In the genomic region with DNA sequence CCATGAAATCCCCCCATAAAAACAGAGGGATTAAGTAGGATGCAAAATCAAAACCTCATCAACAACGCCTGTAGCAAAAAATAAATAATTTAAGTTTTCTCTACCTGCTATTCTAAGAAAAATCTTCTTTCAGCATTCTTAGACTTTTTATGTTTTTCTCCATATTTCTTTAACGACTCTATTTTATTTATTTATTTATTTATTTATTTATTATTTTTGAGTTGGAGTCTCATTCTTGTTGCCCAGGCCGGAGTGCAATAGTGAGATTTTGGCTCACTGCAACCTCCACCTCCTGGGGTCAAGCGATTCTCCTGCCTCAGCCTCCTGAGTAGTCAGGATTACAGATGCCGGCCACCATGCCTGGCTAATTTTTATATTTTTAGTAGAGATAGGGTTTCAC, we compare ENCODE assay signal across 10 cellular contexts.
"Had no signal": no experiment of that assay in that cellular context is flagged by ENCODE, and none has a peak within 500 bp of the region (broad histone marks: within the 10 kb centered on the region; RNA-seq: fewer than 3 reads in every experiment).

No MANE protein-coding gene starts in this region.

- ATAC-seq: GM23338, HCT116 had no signal

- DNase-seq: GOT3, H7, H9, HCEC 1CT, HFFc6 had no signal

- FAIRE-seq: H1, H54 had no signal

- H3K36me3 ChIP-seq: HAP-1 had no signal

- H3K9me3 ChIP-seq: HAP-1 had no signal
